13 cellular contexts compared by ENCODE assay signal in genomic region chr7:10662491-10662890, GRCh38.
DNase-seq lines count a peak whose midpoint lies in the region; TF ChIP-seq lines count a peak whose summit lies in the region.
"Had no signal": no experiment of that assay in that cellular context is flagged by ENCODE, and none has a peak within 500 bp of the region (broad histone marks: within the 10 kb centered on the region; RNA-seq: fewer than 3 reads in every experiment).

No MANE protein-coding gene starts in this region.

- no peaks in the 10 kb centered on the region for H3K36me3 ChIP-seq in OCI-LY3 (replicated peaks; ENCODE audit: low read depth, low read length)
- H3K36me3 ChIP-seq: BLaER1 had no signal

- no peak overlapping the region for H3K9ac ChIP-seq in OCI-LY3 (ENCODE audit: low read length)
- H3K9ac ChIP-seq: BLaER1 had no signal

- H3K79me2 ChIP-seq in OCI-LY3 (ENCODE audit: low read length): no peaks in the 10 kb centered on the region

- H3K9me3 ChIP-seq in OCI-LY3 (ENCODE audit: insufficient read depth, low read length): no peaks in the 10 kb centered on the region
- H3K9me3 ChIP-seq: BLaER1 had no signal

- intact Hi-C loops in activated naive CD4-positive, alpha-beta T cell treated with anti-CD3 and anti-CD28 coated beads for 36 hours (cut with micrococcal nuclease): no loop called here

- no peaks in the 10 kb centered on the region for H3K27me3 ChIP-seq in OCI-LY3 (ENCODE audit: low read depth, low read length)
- H3K27me3 ChIP-seq: BLaER1 had no signal

- no peak overlapping the region for H3K4me3 Mint-ChIP-seq in activated naive CD4-positive, alpha-beta T cell treated with anti-CD3 and anti-CD28 coated beads for 36 hours
- H3K4me3 Mint-ChIP-seq: CD8-positive, alpha-beta memory T cell; H9 had no signal

- no peaks in the 10 kb centered on the region for H3K4me1 Mint-ChIP-seq in activated naive CD4-positive, alpha-beta T cell treated with anti-CD3 and anti-CD28 coated beads for 36 hours (ENCODE audit: low read depth)

- DNase-seq in NCI-H146 (lab: John Stamatoyannopoulos, UW): peak; percentile 22
- DNase-seq in NCI-H146 treated with DMSO at 0.1 percent for 48 hours (lab: John Stamatoyannopoulos, UW; ENCODE audit: unreplicated experiment): no peak
- DNase-seq in G401 (ENCODE audit: low spot score): peak; percentile 86
- peak; percentile 34 to 53 for DNase-seq in cerebellar nuclear complex (lab: John Stamatoyannopoulos, UW)
- no peak for DNase-seq in activated naive CD4-positive, alpha-beta T cell treated with anti-CD3 and anti-CD28 coated beads for 36 hours
- no peak for DNase-seq in DMS114 treated with DMSO at 0.1 percent for 48 hours (lab: John Stamatoyannopoulos, UW; ENCODE audit: unreplicated experiment)
- DNase-seq: 8988T; AML-193; CD8-positive, alpha-beta memory T cell; GOT3; H9 had no signal

- no peaks in the 10 kb centered on the region for H4K20me1 ChIP-seq in OCI-LY3 (ENCODE audit: insufficient read depth, low read length)
- H4K20me1 ChIP-seq: BLaER1 had no signal

- H3K36me3 Mint-ChIP-seq in activated naive CD4-positive, alpha-beta T cell treated with anti-CD3 and anti-CD28 coated beads for 36 hours (ENCODE audit: low read depth): no peaks in the 10 kb centered on the region
- H3K36me3 Mint-ChIP-seq: CD8-positive, alpha-beta memory T cell had no signal

- CTCF ChIA-PET in activated naive CD4-positive, alpha-beta T cell treated with anti-CD3 and anti-CD28 coated beads for 36 hours (lab: Charles Lee): no interaction called here

- no peak overlapping the region for H3K4me3 ChIP-seq in OCI-LY3 (ENCODE audit: low read length)
- H3K4me3 ChIP-seq: BLaER1 had no signal

- no peaks in the 10 kb centered on the region for H3K27me3 Mint-ChIP-seq in activated naive CD4-positive, alpha-beta T cell treated with anti-CD3 and anti-CD28 coated beads for 36 hours (ENCODE audit: low read depth)

- in situ Hi-C loops in G401 (cut with HindIII; ENCODE audit: low sequenced_read_pairs): no loop called here

- H3K27ac ChIP-seq in OCI-LY3 (ENCODE audit: low read length): no peak overlapping the region
- H3K27ac ChIP-seq: BLaER1 had no signal

- no peaks in the 10 kb centered on the region for H3K9me3 Mint-ChIP-seq in activated naive CD4-positive, alpha-beta T cell treated with anti-CD3 and anti-CD28 coated beads for 36 hours
- H3K9me3 Mint-ChIP-seq: H9 had no signal

- TF ChIP-seq CTCF in OCI-LY3 (IDR thresholded peaks at IDR 0.05; ENCODE audit: low read depth, low read length): no peak

- H3K4me1 ChIP-seq in OCI-LY3 (ENCODE audit: low read length): peaks cover 6% of the 10 kb centered on the region
- H3K4me1 ChIP-seq: BLaER1 had no signal

- no peak overlapping the region for H3K4me2 ChIP-seq in OCI-LY3 (ENCODE audit: low read length)
- H3K4me2 ChIP-seq: BLaER1 had no signal

- no peak overlapping the region for H3K27ac Mint-ChIP-seq in activated naive CD4-positive, alpha-beta T cell treated with anti-CD3 and anti-CD28 coated beads for 36 hours
- H3K27ac Mint-ChIP-seq: CD8-positive, alpha-beta memory T cell; H9 had no signal

- peak overlapping the region; percentile 94; the same call in 1 of the 2 replicates for H2AFZ ChIP-seq in OCI-LY3 (ENCODE audit: low read depth, low read length)

Comparison
In these comparisons a context has a peak if more than half of its experiments do, and no peak if none do; other contexts are left out.
1. DNase-seq: peak in NCI-H146 (single experiment), G401 (single experiment) and cerebellar nuclear complex (2 of 2); none in NCI-H146 treated with DMSO at 0.1 percent for 48 hours (single experiment), activated naive CD4-positive, alpha-beta T cell treated with anti-CD3 and anti-CD28 coated beads for 36 hours (single experiment) and DMS114 treated with DMSO at 0.1 percent for 48 hours (single experiment).